ENCODE assay signal across 10 cellular contexts in the genomic region with DNA sequence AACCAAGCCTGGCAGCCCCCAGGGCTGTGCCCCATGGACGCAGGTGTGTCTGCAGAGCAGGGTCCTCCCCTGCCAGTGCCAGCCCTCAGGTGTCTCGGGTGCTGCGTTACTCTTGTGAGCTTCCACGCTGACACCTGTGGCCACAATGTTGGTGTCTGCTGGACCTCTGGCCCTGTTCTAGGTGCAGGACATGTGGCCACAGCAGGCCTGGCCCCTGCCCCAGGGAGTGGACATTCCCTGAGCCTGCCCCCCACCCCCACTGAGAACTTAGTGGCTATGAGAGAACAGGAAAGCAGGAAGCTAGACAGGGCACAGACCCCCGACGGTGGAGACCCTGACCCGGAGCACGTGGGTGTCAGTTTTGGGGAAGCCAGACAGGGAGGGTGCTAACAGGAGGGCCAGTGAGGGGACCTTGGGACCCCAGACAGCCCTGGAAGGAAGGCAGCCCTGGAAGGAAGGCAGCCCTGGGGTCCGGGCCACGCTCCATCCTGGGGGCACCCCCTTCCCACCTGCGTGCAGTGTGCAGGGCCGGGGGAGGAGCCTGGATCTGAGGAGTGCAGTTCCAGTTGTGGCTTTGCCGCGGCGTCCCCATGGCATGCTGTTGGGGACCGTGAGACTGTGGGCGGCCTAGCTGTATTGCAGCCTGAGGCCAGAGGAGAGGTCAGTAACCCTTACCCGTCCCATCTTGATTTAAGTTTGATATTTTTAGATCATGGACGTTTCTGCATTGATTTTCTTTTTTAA. TPM values are rescaled to one million over a fixed set of nuclear protein-coding genes. Genes with fewer than 3 reads are reported as not detected.
DNase-seq lines count a peak whose midpoint lies in the region; TF ChIP-seq lines count a peak whose summit lies in the region.
"Had no signal": no experiment of that assay in that cellular context is flagged by ENCODE, and none has a peak within 500 bp of the region (broad histone marks: within the 10 kb centered on the region; RNA-seq: fewer than 3 reads in every experiment).

No MANE protein-coding gene starts in this region.

- peak overlapping the region; percentile 63 for H3K4me2 ChIP-seq in mammary epithelial cell (ENCODE audit: insufficient read depth, low read depth, low read length)
- peak overlapping the region; percentile 2 for H3K4me2 ChIP-seq in mesenchymal stem cell (ENCODE audit: low read length, poor library complexity, severe bottlenecking)

- peaks cover 15% of the 10 kb centered on the region for H3K36me3 ChIP-seq in mammary epithelial cell (ENCODE audit: insufficient read depth, low read length)
- peaks cover 66 to 87% of the 10 kb centered on the region in 2 experiments for H3K36me3 ChIP-seq in mesenchymal stem cell (ENCODE audit: control insufficient read depth in 1 of 2, insufficient read depth in 2 of 2, low read depth in 1 of 2, low read length in 2 of 2)
- peaks cover 51% of the 10 kb centered on the region for H3K36me3 ChIP-seq in suprapubic skin

- H4K20me1 ChIP-seq in mammary epithelial cell (ENCODE audit: insufficient read depth, low read length): no peaks in the 10 kb centered on the region

- intact Hi-C loops in mammary epithelial cell (cut with micrococcal nuclease): loop anchor here (1.0 kb wide), 1 partner anchor 18 kb away; no protein-coding TSS in a partner anchor

- H2AFZ ChIP-seq in mammary epithelial cell (ENCODE audit: low read depth, low read length) (no peak overlapping the region), mesenchymal stem cell (ENCODE audit: low read depth, low read length) (no peak overlapping the region)

- no peak overlapping the region for H3K18ac ChIP-seq in mesenchymal stem cell (ENCODE audit: low read depth in 1 of 2, low read length in 2 of 2)

- dilution Hi-C loops in mammary epithelial cell (cut with HindIII; ENCODE audit: low sequenced_read_pairs): no loop called here

- WGBS in mammary epithelial cell (ENCODE audit: low coverage, missing lambda C conversion rate): 6% methylated on average over 7 of the region's 19 CpGs
- WGBS in mesenchymal stem cell: 91% methylated on average over 18 of the region's 19 CpGs
- 36% methylated on average over 11 of the region's 19 CpGs for WGBS in suprapubic skin

- H3K4me3 ChIP-seq in mammary epithelial cell (replicated peaks in 1 of 3; ENCODE audit: insufficient read depth in 1 of 3, low read depth in 2 of 3, low read length in 3 of 3) (peak overlapping the region in 1 of 3 experiments; percentile 12), mesenchymal stem cell (ENCODE audit: insufficient read depth in 1 of 2, low read depth in 1 of 2, low read length in 2 of 2) (peak overlapping the region; percentile 29 to 30), suprapubic skin (peak overlapping the region; percentile 10)

- DNase-seq in HT-29 (ENCODE audit: low spot score) (peak; percentile 26), mammary epithelial cell (no peak), mesenchymal stem cell (no peak), suprapubic skin (ENCODE audit: low spot score in 2 of 2) (no peak), 8988T (no peak), occipital lobe (lab: John Stamatoyannopoulos, UW) (no peak), kidney glomerular epithelial cell (lab: John Stamatoyannopoulos, UW) (no peak)
- no peak for DNase-seq in stimulated activated CD4-positive, alpha-beta T cell treated with anti-CD3 and anti-CD28 coated beads, Interleukin-4, amount 100 ng/mL, for 1 hour
- DNase-seq: NK-92 treated with Interleukin-12 subunit alpha and Interleukin-12 subunit beta, amount 100 ng/mL, for 24 hours had no signal

- peak overlapping the region; percentile 14 for H4K91ac ChIP-seq in mesenchymal stem cell (ENCODE audit: low read length)

- H4K8ac ChIP-seq in mesenchymal stem cell (ENCODE audit: low read length): no peak overlapping the region

- no peak overlapping the region for H3K23ac ChIP-seq in mesenchymal stem cell (ENCODE audit: low read length in 2 of 2)

- H2BK5ac ChIP-seq in mesenchymal stem cell (ENCODE audit: low read depth, low read length, poor library complexity, severe bottlenecking): peak overlapping the region; percentile 87

- no peak for TF ChIP-seq CTCF in mammary epithelial cell (conservative IDR thresholded peaks at IDR 0.05 in 1 of 2, IDR thresholded peaks at IDR 0.05 in 1 of 2; ENCODE audit: extremely low read depth in 1 of 2, insufficient read depth in 1 of 2, low read depth in 1 of 2, low read length in 2 of 2)
- no peak for TF ChIP-seq CTCF in suprapubic skin (IDR thresholded peaks at IDR 0.05)

- H3K14ac ChIP-seq in mesenchymal stem cell (ENCODE audit: low read length in 2 of 2): no peak overlapping the region

- no peak for TF ChIP-seq EP300 in suprapubic skin (IDR thresholded peaks at IDR 0.05)

- no peak overlapping the region for H2BK12ac ChIP-seq in mesenchymal stem cell (ENCODE audit: low read length in 2 of 2)

- peaks cover 22% of the 10 kb centered on the region for H3K79me1 ChIP-seq in mesenchymal stem cell (replicated peaks; ENCODE audit: low read length, poor library complexity, severe bottlenecking)

- TSS peak; percentile 1 for BruUV-seq in mammary epithelial cell (replicated peaks; lab: Mats Ljungman, UMichigan)

- no peak for TF ChIP-seq POLR2A in suprapubic skin (IDR thresholded peaks at IDR 0.05)

- no peak overlapping the region for H2BK15ac ChIP-seq in mesenchymal stem cell (ENCODE audit: low read depth, poor library complexity, severe bottlenecking)

- H3K27ac ChIP-seq in mammary epithelial cell (ENCODE audit: insufficient read depth, low read depth, low read length): peak overlapping the region; percentile 89
- peak overlapping the region; percentile 87 for H3K27ac ChIP-seq in mesenchymal stem cell (ENCODE audit: low read length, poor library complexity, severe bottlenecking)
- peak overlapping the region; percentile 92 for H3K27ac ChIP-seq in suprapubic skin
- H3K27ac ChIP-seq: HL-60 had no signal

- H3K79me2 ChIP-seq in mammary epithelial cell (ENCODE audit: insufficient read depth, low read length): peaks cover 67% of the 10 kb centered on the region

- no peak overlapping the region for H3K4ac ChIP-seq in mesenchymal stem cell (ENCODE audit: low read depth in 1 of 2, low read length in 2 of 2)

- H2AK5ac ChIP-seq in mesenchymal stem cell (ENCODE audit: low read length, severe bottlenecking): peak overlapping the region; percentile 34

- H3K27me3 ChIP-seq in mammary epithelial cell (ENCODE audit: insufficient read depth, low read length) (no peaks in the 10 kb centered on the region), mesenchymal stem cell (ENCODE audit: control insufficient read depth in 1 of 2, insufficient read depth in 1 of 2, low read length in 2 of 2) (no peaks in the 10 kb centered on the region), suprapubic skin (no peaks in the 10 kb centered on the region)

- in situ Hi-C loops in mammary epithelial cell (cut with MboI; ENCODE audit: low sequenced_read_pairs in 2 of 2): loop anchor here (5.0 to 25.0 kb wide), 3 partner anchors 49 to 431 kb away; a partner anchor contains a TSS

- H3K4me1 ChIP-seq in mammary epithelial cell (ENCODE audit: insufficient read depth, low read length): peaks cover 98% of the 10 kb centered on the region
- H3K4me1 ChIP-seq in mesenchymal stem cell (ENCODE audit: control insufficient read depth, insufficient read depth, low read depth, low read length): peaks cover 91% of the 10 kb centered on the region
- H3K4me1 ChIP-seq in suprapubic skin: peaks cover 98% of the 10 kb centered on the region

- CTCF ChIA-PET in mammary epithelial cell (lab: Charles Lee; ENCODE audit: low non-redundant PET): no interaction called here

- H3K9me3 ChIP-seq in mammary epithelial cell (replicated peaks; ENCODE audit: insufficient read depth, low read length) (no peaks in the 10 kb centered on the region), mesenchymal stem cell (ENCODE audit: control insufficient read depth, low read length) (no peaks in the 10 kb centered on the region), suprapubic skin (no peaks in the 10 kb centered on the region)

- no peak overlapping the region for H2BK120ac ChIP-seq in mesenchymal stem cell (ENCODE audit: low read depth, low read length)

- peak overlapping the region; percentile 58 for H3K9ac ChIP-seq in mammary epithelial cell (ENCODE audit: insufficient read depth, low read length)
- peak overlapping the region; percentile 62 for H3K9ac ChIP-seq in mesenchymal stem cell (ENCODE audit: low read length)

RNA-seq across cellular contexts. Expression of a gene that starts 43.9 kb away (rescaled TPM):
- total RNA-seq in HT-29 (2014; rRNA removed; shearing (Covaris generic)): 14.6 and 18.1 TPM in 2 replicates
- 10 to 100 TPM; 10.3 to 15.5 TPM for total RNA-seq in mammary epithelial cell
- 7.4 TPM for polyA plus RNA-seq in mammary epithelial cell
- polyA minus RNA-seq in mammary epithelial cell: 46.3 TPM
- 7.7 TPM for polyA plus RNA-seq in mesenchymal stem cell (2013, experiment 1 of 2)
- 6.9 TPM for polyA plus RNA-seq in mesenchymal stem cell (2013, experiment 2 of 2)
- total RNA-seq in suprapubic skin: 10 to 100 TPM; 18.7 to 53.8 (median 32.0) TPM
- 3.3 TPM for total RNA-seq in occipital lobe
